15 cellular contexts compared by ENCODE assay signal in the genomic region with DNA sequence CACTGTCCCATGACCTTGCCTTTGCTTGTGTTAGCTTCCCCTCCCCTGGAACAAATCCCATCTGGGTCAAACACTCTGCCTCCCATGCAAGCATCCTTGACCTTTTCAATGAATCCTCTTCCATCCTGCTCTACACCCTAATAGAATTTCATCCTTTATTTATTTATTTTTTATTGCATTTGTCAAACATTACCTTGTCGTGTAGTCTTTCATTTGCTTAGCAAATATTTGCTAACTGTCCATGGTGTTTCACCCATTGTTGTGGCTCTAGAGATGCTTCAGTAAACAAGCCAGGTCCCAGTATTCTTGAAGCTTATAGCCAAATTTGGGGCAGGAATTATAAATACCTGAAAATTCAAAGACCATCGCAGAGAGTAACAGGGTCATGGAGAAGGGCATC.
DNase-seq lines count a peak whose midpoint lies in the region; ATAC-seq lines count a peak whose summit lies in the region.
"Had no signal": no experiment of that assay in that cellular context is flagged by ENCODE, and none has a peak within 500 bp of the region (broad histone marks: within the 10 kb centered on the region; RNA-seq: fewer than 3 reads in every experiment).

No MANE protein-coding gene starts in this region.

- no peak for ATAC-seq in HG03280 (IDR thresholded peaks at IDR 0.05; ENCODE audit: unreplicated experiment)
- ATAC-seq: CD8-positive, alpha-beta T cell had no signal

- no peaks in the 10 kb centered on the region for H3K36me3 Mint-ChIP-seq in T-helper 2 cell treated with Interferon-gamma antibody and Interleukin-4, amounts not matched to agents 5 μg/mL and 100 μg/mL, for 36 hours (ENCODE audit: low read depth)
- H3K36me3 Mint-ChIP-seq: CD8-positive, alpha-beta T cell had no signal

- no peaks in the 10 kb centered on the region for H3K9me3 Mint-ChIP-seq in T-helper 2 cell treated with Interferon-gamma antibody and Interleukin-4, amounts not matched to agents 5 μg/mL and 100 μg/mL, for 36 hours

- H3K27me3 Mint-ChIP-seq in T-helper 2 cell treated with Interferon-gamma antibody and Interleukin-4, amounts not matched to agents 5 μg/mL and 100 μg/mL, for 36 hours (ENCODE audit: low read depth) = peaks cover 12% of the 10 kb centered on the region

- H3K4me3 Mint-ChIP-seq in T-helper 2 cell treated with Interferon-gamma antibody and Interleukin-4, amounts not matched to agents 5 μg/mL and 100 μg/mL, for 36 hours = no peak overlapping the region
- H3K4me3 Mint-ChIP-seq: B cell; CD8-positive, alpha-beta T cell had no signal

- no peak overlapping the region for H3K27ac Mint-ChIP-seq in T-helper 2 cell treated with Interferon-gamma antibody and Interleukin-4, amounts not matched to agents 5 μg/mL and 100 μg/mL, for 36 hours
- H3K27ac Mint-ChIP-seq: B cell; CD8-positive, alpha-beta T cell had no signal

- H3K4me1 Mint-ChIP-seq in T-helper 2 cell treated with Interferon-gamma antibody and Interleukin-4, amounts not matched to agents 5 μg/mL and 100 μg/mL, for 36 hours (ENCODE audit: low read depth) = no peaks in the 10 kb centered on the region

- DNase-seq in COR-L47 (lab: John Stamatoyannopoulos, UW) = peak; percentile 43
- peak; percentile 80 for DNase-seq in NCI-H146 (lab: John Stamatoyannopoulos, UW)
- DNase-seq in NCI-H345 treated with DMSO at 0.1 percent for 48 hours (lab: John Stamatoyannopoulos, UW; ENCODE audit: unreplicated experiment) = peak; percentile 86
- peak; percentile 78 for DNase-seq in SHP77 treated with DMSO at 0.1 percent for 48 hours (lab: John Stamatoyannopoulos, UW)
- DNase-seq in activated CD4-positive, alpha-beta T cell treated with anti-CD3 and anti-CD28 coated beads for 1 hour = no peak
- no peak for DNase-seq in T-helper 2 cell treated with Interferon-gamma antibody and Interleukin-4, amounts not matched to agents 5 μg/mL and 100 μg/mL, for 36 hours (ENCODE audit: low spot score)
- DNase-seq in NCI-H1105 (lab: John Stamatoyannopoulos, UW) = no peak
- DNase-seq: CD8-positive, alpha-beta T cell; NCI-H187 treated with DMSO at 0.1 percent for 48 hours; NCI-H446; NK-92 treated with Interleukin-12 subunit alpha and Interleukin-12 subunit beta, amount 100 ng/mL, for 24 hours; OCI-M1; T-helper 9 cell had no signal

Comparison
In these comparisons a context has a peak if more than half of its experiments do, and no peak if none do; other contexts are left out.
1. DNase-seq: peak in COR-L47 (single experiment), NCI-H146 (single experiment), NCI-H345 treated with DMSO at 0.1 percent for 48 hours (single experiment) and SHP77 treated with DMSO at 0.1 percent for 48 hours (single experiment); none in activated CD4-positive, alpha-beta T cell treated with anti-CD3 and anti-CD28 coated beads for 1 hour (single experiment), T-helper 2 cell treated with Interferon-gamma antibody and Interleukin-4, amounts not matched to agents 5 μg/mL and 100 μg/mL, for 36 hours (single experiment) and NCI-H1105 (single experiment).